Comparison of ENCODE assay signal across 8 cellular contexts in the genomic region with DNA sequence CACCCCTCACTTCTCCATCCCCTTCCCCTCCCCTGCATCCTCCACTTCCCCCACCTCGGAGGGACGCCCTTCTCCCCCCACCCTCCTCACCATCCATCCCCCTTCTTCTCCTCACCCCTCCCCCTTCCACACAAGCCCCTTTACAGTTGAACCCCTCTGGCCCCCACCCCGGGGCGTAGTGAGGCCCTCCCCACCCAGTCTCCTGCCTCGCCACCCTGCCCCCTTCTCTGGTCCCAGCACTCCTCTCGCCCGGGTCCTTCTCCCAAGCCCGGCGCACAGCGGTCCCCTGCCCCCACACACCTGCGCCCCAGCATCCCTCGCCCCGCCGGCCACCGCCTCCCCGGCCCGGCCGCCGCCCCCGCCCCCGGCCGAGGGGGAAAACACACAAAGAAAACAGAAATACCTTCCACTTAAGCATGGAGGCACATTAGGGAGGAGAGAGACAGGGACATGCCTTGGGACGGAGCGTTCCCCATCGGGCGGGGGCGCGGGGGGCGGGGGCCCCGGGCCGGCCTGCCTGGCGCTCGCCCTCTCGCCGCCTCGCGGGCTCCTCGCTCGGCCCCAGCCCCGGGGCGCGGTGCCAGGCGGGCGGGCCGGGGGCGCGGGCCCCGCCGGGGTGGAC. TPM values are rescaled to one million over a fixed set of nuclear protein-coding genes. Genes with fewer than 3 reads are reported as not detected.
DNase-seq lines count a peak whose midpoint lies in the region; ATAC-seq and TF ChIP-seq lines count a peak whose summit lies in the region.

No MANE protein-coding gene starts in this region.

- H3K27me3 ChIP-seq in IMR-90 (ENCODE audit: control insufficient read depth, insufficient read depth, low read length) (peaks cover 90% of the 10 kb centered on the region), neural progenitor cell (peaks cover 23% of the 10 kb centered on the region)

- H3K36me3 ChIP-seq in IMR-90 (ENCODE audit: control insufficient read depth, insufficient read depth, low read length): no peaks in the 10 kb centered on the region
- H3K36me3 ChIP-seq in neural progenitor cell: no peaks in the 10 kb centered on the region

- no peak overlapping the region for H3K9ac ChIP-seq in IMR-90 (ENCODE audit: low read depth, low read length)
- H3K9ac ChIP-seq in neural progenitor cell: no peak overlapping the region

- H2BK20ac ChIP-seq in IMR-90 (ENCODE audit: low read depth, low read length): no peak overlapping the region

- no peaks in the 10 kb centered on the region for H3K9me1 ChIP-seq in IMR-90 (ENCODE audit: insufficient read depth, low read length)

- no peak overlapping the region for H3K14ac ChIP-seq in IMR-90 (replicated peaks; ENCODE audit: low read depth, low read length)

- H2BK5ac ChIP-seq in IMR-90 (ENCODE audit: low read depth, low read length, poor library complexity, severe bottlenecking): no peak overlapping the region

- no peaks in the 10 kb centered on the region for H3K9me3 Mint-ChIP-seq in chondrocyte (ENCODE audit: low read depth)
- no peaks in the 10 kb centered on the region for H3K9me3 Mint-ChIP-seq in neural progenitor cell

- peak overlapping the region; percentile 21; the same call in 1 of the 2 replicates for H3K4me2 ChIP-seq in IMR-90 (ENCODE audit: low read depth, low read length)
- H3K4me2 ChIP-seq in neural progenitor cell: peak overlapping the region; percentile 80

- intact Hi-C loops in IMR-90 (cut with micrococcal nuclease): no loop called here

- peaks cover 7% of the 10 kb centered on the region for H3K79me2 ChIP-seq in neural progenitor cell (ENCODE audit: low read depth)

- no peak overlapping the region for H2BK120ac ChIP-seq in IMR-90 (ENCODE audit: low read depth, low read length)

- peaks cover 39% of the 10 kb centered on the region for H3K27me3 Mint-ChIP-seq in chondrocyte (ENCODE audit: low read depth)
- H3K27me3 Mint-ChIP-seq in neural progenitor cell (ENCODE audit: insufficient read depth, low read depth): peaks cover 21% of the 10 kb centered on the region

- H3K27ac ChIP-seq in IMR-90 (ENCODE audit: insufficient read depth, low read length): no peak overlapping the region
- H3K27ac ChIP-seq in neural progenitor cell: no peak overlapping the region

- no peak overlapping the region for H3K4ac ChIP-seq in IMR-90 (ENCODE audit: low read depth, low read length)

- H4K5ac ChIP-seq in IMR-90 (ENCODE audit: low read depth, low read length): no peak overlapping the region

- dilution Hi-C loops in IMR-90 (cut with HindIII; ENCODE audit: low sequenced_read_pairs, unreplicated experiment): no loop called here

- no peak overlapping the region for H2AK9ac ChIP-seq in IMR-90 (replicated peaks; ENCODE audit: low read depth, low read length, poor library complexity)

- no peak overlapping the region for H3K23ac ChIP-seq in IMR-90 (ENCODE audit: low read depth, low read length)

- H3K9me3 ChIP-seq in IMR-90 (ENCODE audit: control insufficient read depth, insufficient read depth, low read length) (peaks cover 2% of the 10 kb centered on the region; the same call in 1 of the 2 replicates), neural progenitor cell (ENCODE audit: low read depth) (no peaks in the 10 kb centered on the region)

- H3K4me3 Mint-ChIP-seq in chondrocyte (ENCODE audit: unreplicated experiment) (peak overlapping the region; percentile 47), neural progenitor cell (peak overlapping the region; percentile 83)

- DNase-seq in COLO668 (lab: John Stamatoyannopoulos, UW; ENCODE audit: unreplicated experiment) (peak; percentile 49), IMR-90 (no peak), chondrocyte (ENCODE audit: low spot score) (no peak), neural progenitor cell (ENCODE audit: low spot score) (peak; percentile 89)

- H2AK5ac ChIP-seq in IMR-90 (ENCODE audit: low read depth, low read length): no peak overlapping the region

- no peak overlapping the region for H3K27ac Mint-ChIP-seq in chondrocyte (ENCODE audit: unreplicated experiment)
- no peak overlapping the region for H3K27ac Mint-ChIP-seq in neural progenitor cell

- TF ChIP-seq CTCF in IMR-90 (conservative IDR thresholded peaks at IDR 0.05; ENCODE audit: low read depth, low read length) (no peak), chondrocyte (IDR thresholded peaks at IDR 0.05) (no peak), neural progenitor cell (IDR thresholded peaks at IDR 0.05) (no peak)

- POLR2A ChIA-PET in IMR-90 (lab: Charles Lee; ENCODE audit: unreplicated experiment): no interaction called here

- TF ChIP-seq POLR2A in IMR-90 (IDR thresholded peaks at IDR 0.05; ENCODE audit: low read depth, low read length): no peak

- in situ Hi-C loops in IMR-90 (cut with MboI; ENCODE audit: low sequenced_read_pairs): no loop called here

- H3K4me1 ChIP-seq in IMR-90 (ENCODE audit: control insufficient read depth, insufficient read depth, low read length): no peaks in the 10 kb centered on the region; the same call in 1 of the 2 replicates
- peaks cover 51% of the 10 kb centered on the region for H3K4me1 ChIP-seq in neural progenitor cell

- H2AFZ ChIP-seq in IMR-90 (replicated peaks; ENCODE audit: low read length, poor library complexity) (peak overlapping the region; percentile 72), neural progenitor cell (replicated peaks) (no peak overlapping the region)

- TF ChIP-seq RAD21 in IMR-90 (IDR thresholded peaks at IDR 0.05; ENCODE audit: low read length): no peak

- peaks cover 7% of the 10 kb centered on the region for H4K20me1 ChIP-seq in IMR-90 (ENCODE audit: insufficient read depth, low read length)
- H4K20me1 ChIP-seq in neural progenitor cell (ENCODE audit: low read depth): peaks cover 36% of the 10 kb centered on the region

- CTCF ChIA-PET in IMR-90 (lab: Yijun Ruan, JAX): no interaction called here

- H3K4me3 ChIP-seq in IMR-90 (ENCODE audit: insufficient read depth, low read depth, low read length) (peak overlapping the region; percentile 34; the same call in 1 of the 2 replicates), neural progenitor cell (peak overlapping the region; percentile 83)

- no peak overlapping the region for H4K91ac ChIP-seq in IMR-90 (ENCODE audit: insufficient read depth, low read depth, low read length)

- peaks cover 80% of the 10 kb centered on the region for H3F3A ChIP-seq in neural progenitor cell (ENCODE audit: low read depth)

- BruUV-seq in IMR-90 (replicated peaks; lab: Mats Ljungman, UMichigan): no TSS peak

- H3K36me3 Mint-ChIP-seq in chondrocyte (ENCODE audit: low read depth) (no peaks in the 10 kb centered on the region), neural progenitor cell (no peaks in the 10 kb centered on the region)

- no peak overlapping the region for H2BK15ac ChIP-seq in IMR-90 (ENCODE audit: low read depth, low read length)

- H3K56ac ChIP-seq in IMR-90 (ENCODE audit: extremely low read depth, insufficient read depth, low read length): no peak overlapping the region

- H3K79me1 ChIP-seq in IMR-90 (ENCODE audit: low read depth in 1 of 2, low read length in 2 of 2): no peaks in the 10 kb centered on the region

- ATAC-seq in IMR-90 (ENCODE audit: low read depth): no peak
- ATAC-seq in HG02610 (IDR thresholded peaks at IDR 0.05; ENCODE audit: unreplicated experiment): no peak
- ATAC-seq in HG03378 (IDR thresholded peaks at IDR 0.05; ENCODE audit: unreplicated experiment): no peak
- no peak for ATAC-seq in GM21786 (IDR thresholded peaks at IDR 0.05; ENCODE audit: unreplicated experiment)
- ATAC-seq in HG02840 (IDR thresholded peaks at IDR 0.05; ENCODE audit: low FRiP score, unreplicated experiment): no peak

- H3K18ac ChIP-seq in IMR-90 (ENCODE audit: low read depth, low read length): no peak overlapping the region

- WGBS in IMR-90 (ENCODE audit: extremely low coverage in 2 of 2, insufficient read length in 1 of 2), 2 experiments: no CpG with 5 or more reads among the region's 49 CpGs

- H3K4me1 Mint-ChIP-seq in chondrocyte (ENCODE audit: low read depth): peaks cover 12% of the 10 kb centered on the region
- H3K4me1 Mint-ChIP-seq in neural progenitor cell: peaks cover 63% of the 10 kb centered on the region

- H4K8ac ChIP-seq in IMR-90 (ENCODE audit: low read depth in 2 of 2, low read length in 2 of 2): no peak overlapping the region

TF ChIP-seq in IMR-90, 13 proteins besides CTCF, POLR2A, EP300 and RAD21:
- TF ChIP-seq BHLHE40 (IDR thresholded peaks at IDR 0.05; ENCODE audit: low read depth, low read length) (no peak), SMC3 (IDR thresholded peaks at IDR 0.05; ENCODE audit: low read depth, low read length) (no peak), NFE2L2 (IDR thresholded peaks at IDR 0.05; ENCODE audit: low read depth, low read length) (no peak), RCOR1 (IDR thresholded peaks at IDR 0.05; ENCODE audit: insufficient replicate concordance, low read length) (no peak), MXI1 (IDR thresholded peaks at IDR 0.05; ENCODE audit: borderline replicate concordance, low read depth, low read length) (no peak), CHD1 (IDR thresholded peaks at IDR 0.05; ENCODE audit: low read depth, low read length) (no peak), MAZ (IDR thresholded peaks at IDR 0.05; ENCODE audit: borderline replicate concordance, low read depth, low read length) (no peak), MAFK (IDR thresholded peaks at IDR 0.05; ENCODE audit: low read depth, low read length) (no peak), FOS (IDR thresholded peaks at IDR 0.05; ENCODE audit: low read depth, low read length) (no peak), RFX5 (IDR thresholded peaks at IDR 0.05; ENCODE audit: low read depth, low read length) (no peak)
- TF ChIP-seq, protein P1, sequence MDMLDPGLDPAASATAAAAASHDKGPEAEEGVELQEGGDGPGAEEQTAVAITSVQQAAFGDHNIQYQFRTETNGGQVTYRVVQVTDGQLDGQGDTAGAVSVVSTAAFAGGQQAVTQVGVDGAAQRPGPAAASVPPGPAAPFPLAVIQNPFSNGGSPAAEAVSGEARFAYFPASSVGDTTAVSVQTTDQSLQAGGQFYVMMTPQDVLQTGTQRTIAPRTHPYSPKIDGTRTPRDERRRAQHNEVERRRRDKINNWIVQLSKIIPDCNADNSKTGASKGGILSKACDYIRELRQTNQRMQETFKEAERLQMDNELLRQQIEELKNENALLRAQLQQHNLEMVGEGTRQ (IDR thresholded peaks at IDR 0.05; ENCODE audit: low read depth, low read length): no peak

RNA-seq across cellular contexts. Expression of a gene that starts 0.4 kb away (rescaled TPM):
- not detected in 2 replicates for total RNA-seq in IMR-90 (2012; rRNA removed)
- polyA plus RNA-seq in IMR-90 (2012; rRNA removed): not detected in 2 replicates
- 0.01 TPM in 1 of 2 replicates, not detected in the other for polyA plus RNA-seq in IMR-90 (2012; cell fraction: cytosol; rRNA removed)
- polyA plus RNA-seq in IMR-90 (2012; cell fraction: nucleus; rRNA removed; ENCODE audit: low replicate concordance): 0.13 and 0.15 TPM in 2 replicates
- total RNA-seq in chondrocyte: 0.30 to 0.51 TPM in 2 of 3 replicates, not detected in the other
- 3.8 and 15.6 TPM in 2 replicates for total RNA-seq in neural progenitor cell (ENCODE audit: low replicate concordance)

Comparison
In these comparisons a context has a peak if more than half of its experiments do, and no peak if none do; other contexts are left out.
1. DNase-seq: peak in COLO668 (single experiment) and neural progenitor cell (single experiment); none in IMR-90 (single experiment) and chondrocyte (single experiment).